Comparison of ENCODE assay signal across 1 cellular context in the genomic region with DNA sequence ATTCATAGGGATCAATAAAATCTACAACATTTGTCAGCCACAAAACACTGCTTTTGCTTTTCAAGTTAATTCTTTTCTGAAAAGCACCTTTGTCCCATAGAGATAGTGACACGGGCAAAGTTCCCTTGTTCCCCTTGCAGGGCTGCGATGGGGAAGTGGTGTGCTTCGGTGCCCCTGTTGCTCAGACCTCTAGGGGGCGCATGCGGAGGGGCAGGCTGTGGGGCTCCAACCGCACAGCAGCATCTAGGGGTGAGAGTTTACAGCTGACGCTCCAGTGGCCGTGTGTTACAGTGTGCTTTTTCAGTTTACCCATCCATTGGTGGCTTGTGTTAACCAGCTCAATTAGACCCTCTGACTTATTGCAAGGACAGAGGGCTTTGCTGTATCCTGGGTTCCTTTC.
TF ChIP-seq lines count a peak whose summit lies in the region.

No MANE protein-coding gene starts in this region.

TF ChIP-seq in HepG2, 621 proteins besides CTCF, POLR2A, EP300 and RAD21 (continued from another document and continues in another):
- TF ChIP-seq, protein P1, sequence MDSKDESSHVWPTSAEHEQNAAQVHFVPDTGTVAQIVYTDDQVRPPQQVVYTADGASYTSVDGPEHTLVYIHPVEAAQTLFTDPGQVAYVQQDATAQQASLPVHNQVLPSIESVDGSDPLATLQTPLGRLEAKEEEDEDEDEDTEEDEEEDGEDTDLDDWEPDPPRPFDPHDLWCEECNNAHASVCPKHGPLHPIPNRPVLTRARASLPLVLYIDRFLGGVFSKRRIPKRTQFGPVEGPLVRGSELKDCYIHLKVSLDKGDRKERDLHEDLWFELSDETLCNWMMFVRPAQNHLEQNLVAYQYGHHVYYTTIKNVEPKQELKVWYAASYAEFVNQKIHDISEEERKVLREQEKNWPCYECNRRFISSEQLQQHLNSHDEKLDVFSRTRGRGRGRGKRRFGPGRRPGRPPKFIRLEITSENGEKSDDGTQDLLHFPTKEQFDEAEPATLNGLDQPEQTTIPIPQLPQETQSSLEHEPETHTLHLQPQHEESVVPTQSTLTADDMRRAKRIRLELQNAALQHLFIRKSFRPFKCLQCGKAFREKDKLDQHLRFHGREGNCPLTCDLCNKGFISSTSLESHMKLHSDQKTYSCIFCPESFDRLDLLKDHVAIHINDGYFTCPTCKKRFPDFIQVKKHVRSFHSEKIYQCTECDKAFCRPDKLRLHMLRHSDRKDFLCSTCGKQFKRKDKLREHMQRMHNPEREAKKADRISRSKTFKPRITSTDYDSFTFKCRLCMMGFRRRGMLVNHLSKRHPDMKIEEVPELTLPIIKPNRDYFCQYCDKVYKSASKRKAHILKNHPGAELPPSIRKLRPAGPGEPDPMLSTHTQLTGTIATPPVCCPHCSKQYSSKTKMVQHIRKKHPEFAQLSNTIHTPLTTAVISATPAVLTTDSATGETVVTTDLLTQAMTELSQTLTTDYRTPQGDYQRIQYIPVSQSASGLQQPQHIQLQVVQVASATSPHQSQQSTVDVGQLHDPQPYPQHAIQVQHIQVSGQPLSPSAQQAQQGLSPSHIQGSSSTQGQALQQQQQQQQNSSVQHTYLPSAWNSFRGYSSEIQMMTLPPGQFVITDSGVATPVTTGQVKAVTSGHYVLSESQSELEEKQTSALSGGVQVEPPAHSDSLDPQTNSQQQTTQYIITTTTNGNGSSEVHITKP (CRISPR knock-in tag; IDR thresholded peaks at IDR 0.05; ENCODE audit: low read depth): no peak
- TF ChIP-seq PHF21A (CRISPR knock-in tag; IDR thresholded peaks at IDR 0.05) (no peak), ZNF350 (CRISPR knock-in tag; IDR thresholded peaks at IDR 0.05; ENCODE audit: borderline replicate concordance, low read depth) (no peak), KLF13 (CRISPR knock-in tag; IDR thresholded peaks at IDR 0.05) (no peak), ZNF619 (CRISPR knock-in tag; IDR thresholded peaks at IDR 0.05) (0 out of 2 replicates have a peak, but pooled peaks have one; percentile 70), RXRA (CRISPR knock-in tag; IDR thresholded peaks at IDR 0.05) (0 out of 2 replicates have a peak, but pooled peaks have one; percentile 20), ZFP82 (CRISPR knock-in tag; IDR thresholded peaks at IDR 0.05; ENCODE audit: borderline replicate concordance) (no peak), CAMTA2 (CRISPR knock-in tag; IDR thresholded peaks at IDR 0.05; ENCODE audit: borderline replicate concordance) (no peak), NBN (conservative IDR thresholded peaks at IDR 0.05) (no peak), SP5 (CRISPR knock-in tag; IDR thresholded peaks at IDR 0.05; ENCODE audit: borderline replicate concordance, low read depth) (no peak), ARNT (IDR thresholded peaks at IDR 0.05) (no peak), FOXC1 (CRISPR knock-in tag; IDR thresholded peaks at IDR 0.05; ENCODE audit: borderline replicate concordance) (no peak), BRCA1 (CRISPR knock-in tag; IDR thresholded peaks at IDR 0.05) (no peak), ZNF251 (CRISPR knock-in tag; IDR thresholded peaks at IDR 0.05) (no peak), GABPB1 (CRISPR knock-in tag; IDR thresholded peaks at IDR 0.05) (no peak), TCF12 (IDR thresholded peaks at IDR 0.05) (no peak), TCF12 (CRISPR knock-in tag; IDR thresholded peaks at IDR 0.05) (no peak), JUN (CRISPR knock-in tag; IDR thresholded peaks at IDR 0.05) (no peak), ZNF3 (CRISPR knock-in tag; IDR thresholded peaks at IDR 0.05) (no peak), IRF2 (CRISPR knock-in tag; IDR thresholded peaks at IDR 0.05) (0 out of 2 replicates have a peak, but pooled peaks have one; percentile 22), ZNF577 (CRISPR knock-in tag; IDR thresholded peaks at IDR 0.05; ENCODE audit: borderline replicate concordance, low read depth) (no peak), MED8 (CRISPR knock-in tag; IDR thresholded peaks at IDR 0.05; ENCODE audit: insufficient replicate concordance) (no peak), ZNF720 (CRISPR knock-in tag; IDR thresholded peaks at IDR 0.05) (no peak), TRIM24 (CRISPR knock-in tag; IDR thresholded peaks at IDR 0.05) (no peak), KDM4B (CRISPR knock-in tag; IDR thresholded peaks at IDR 0.05) (no peak), ZNF441 (CRISPR knock-in tag; IDR thresholded peaks at IDR 0.05; ENCODE audit: borderline replicate concordance) (no peak), TMF1 (CRISPR knock-in tag; IDR thresholded peaks at IDR 0.05; ENCODE audit: low read depth) (0 out of 2 replicates have a peak, but pooled peaks have one; percentile 57), ZBTB7B (CRISPR knock-in tag; IDR thresholded peaks at IDR 0.05) (peak; percentile 38; the same call in 1 of the 2 replicates), ZNF451 (CRISPR knock-in tag; IDR thresholded peaks at IDR 0.05) (no peak), ARHGAP35 (CRISPR knock-in tag; IDR thresholded peaks at IDR 0.05; ENCODE audit: borderline replicate concordance) (no peak), BHLHE40 (IDR thresholded peaks at IDR 0.05; ENCODE audit: low read length) (no peak), RFX5 (IDR thresholded peaks at IDR 0.05; ENCODE audit: low read depth, low read length) (peak; percentile 49; the same call in 1 of the 2 replicates), NCOR1 (IDR thresholded peaks at IDR 0.05; ENCODE audit: borderline replicate concordance, low read length) (no peak), CHD4 (IDR thresholded peaks at IDR 0.05; ENCODE audit: borderline replicate concordance, low read length) (no peak), ZC3H4 (CRISPR knock-in tag; IDR thresholded peaks at IDR 0.05; ENCODE audit: borderline replicate concordance) (no peak), SOX5 (CRISPR knock-in tag; IDR thresholded peaks at IDR 0.05; ENCODE audit: borderline replicate concordance) (0 out of 2 replicates have a peak, but pooled peaks have one; percentile 23), SSRP1 (CRISPR knock-in tag; IDR thresholded peaks at IDR 0.05) (no peak), NCOA5 (CRISPR knock-in tag; IDR thresholded peaks at IDR 0.05) (no peak), ZNF160 (CRISPR knock-in tag; IDR thresholded peaks at IDR 0.05) (no peak)
- TF ChIP-seq, protein P2, sequence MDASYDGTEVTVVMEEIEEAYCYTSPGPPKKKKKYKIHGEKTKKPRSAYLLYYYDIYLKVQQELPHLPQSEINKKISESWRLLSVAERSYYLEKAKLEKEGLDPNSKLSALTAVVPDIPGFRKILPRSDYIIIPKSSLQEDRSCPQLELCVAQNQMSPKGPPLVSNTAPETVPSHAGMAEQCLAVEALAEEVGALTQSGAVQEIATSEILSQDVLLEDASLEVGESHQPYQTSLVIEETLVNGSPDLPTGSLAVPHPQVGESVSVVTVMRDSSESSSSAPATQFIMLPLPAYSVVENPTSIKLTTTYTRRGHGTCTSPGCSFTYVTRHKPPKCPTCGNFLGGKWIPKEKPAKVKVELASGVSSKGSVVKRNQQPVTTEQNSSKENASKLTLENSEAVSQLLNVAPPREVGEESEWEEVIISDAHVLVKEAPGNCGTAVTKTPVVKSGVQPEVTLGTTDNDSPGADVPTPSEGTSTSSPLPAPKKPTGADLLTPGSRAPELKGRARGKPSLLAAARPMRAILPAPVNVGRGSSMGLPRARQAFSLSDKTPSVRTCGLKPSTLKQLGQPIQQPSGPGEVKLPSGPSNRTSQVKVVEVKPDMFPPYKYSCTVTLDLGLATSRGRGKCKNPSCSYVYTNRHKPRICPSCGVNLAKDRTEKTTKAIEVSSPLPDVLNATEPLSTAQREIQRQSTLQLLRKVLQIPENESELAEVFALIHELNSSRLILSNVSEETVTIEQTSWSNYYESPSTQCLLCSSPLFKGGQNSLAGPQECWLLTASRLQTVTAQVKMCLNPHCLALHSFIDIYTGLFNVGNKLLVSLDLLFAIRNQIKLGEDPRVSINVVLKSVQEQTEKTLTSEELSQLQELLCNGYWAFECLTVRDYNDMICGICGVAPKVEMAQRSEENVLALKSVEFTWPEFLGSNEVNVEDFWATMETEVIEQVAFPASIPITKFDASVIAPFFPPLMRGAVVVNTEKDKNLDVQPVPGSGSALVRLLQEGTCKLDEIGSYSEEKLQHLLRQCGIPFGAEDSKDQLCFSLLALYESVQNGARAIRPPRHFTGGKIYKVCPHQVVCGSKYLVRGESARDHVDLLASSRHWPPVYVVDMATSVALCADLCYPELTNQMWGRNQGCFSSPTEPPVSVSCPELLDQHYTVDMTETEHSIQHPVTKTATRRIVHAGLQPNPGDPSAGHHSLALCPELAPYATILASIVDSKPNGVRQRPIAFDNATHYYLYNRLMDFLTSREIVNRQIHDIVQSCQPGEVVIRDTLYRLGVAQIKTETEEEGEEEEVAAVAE (CRISPR knock-in tag; IDR thresholded peaks at IDR 0.05; ENCODE audit: borderline replicate concordance): no peak
- TF ChIP-seq, protein P3, sequence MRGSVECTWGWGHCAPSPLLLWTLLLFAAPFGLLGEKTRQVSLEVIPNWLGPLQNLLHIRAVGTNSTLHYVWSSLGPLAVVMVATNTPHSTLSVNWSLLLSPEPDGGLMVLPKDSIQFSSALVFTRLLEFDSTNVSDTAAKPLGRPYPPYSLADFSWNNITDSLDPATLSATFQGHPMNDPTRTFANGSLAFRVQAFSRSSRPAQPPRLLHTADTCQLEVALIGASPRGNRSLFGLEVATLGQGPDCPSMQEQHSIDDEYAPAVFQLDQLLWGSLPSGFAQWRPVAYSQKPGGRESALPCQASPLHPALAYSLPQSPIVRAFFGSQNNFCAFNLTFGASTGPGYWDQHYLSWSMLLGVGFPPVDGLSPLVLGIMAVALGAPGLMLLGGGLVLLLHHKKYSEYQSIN (CRISPR knock-in tag; IDR thresholded peaks at IDR 0.05; ENCODE audit: borderline replicate concordance): no peak
- TF ChIP-seq, protein P4, sequence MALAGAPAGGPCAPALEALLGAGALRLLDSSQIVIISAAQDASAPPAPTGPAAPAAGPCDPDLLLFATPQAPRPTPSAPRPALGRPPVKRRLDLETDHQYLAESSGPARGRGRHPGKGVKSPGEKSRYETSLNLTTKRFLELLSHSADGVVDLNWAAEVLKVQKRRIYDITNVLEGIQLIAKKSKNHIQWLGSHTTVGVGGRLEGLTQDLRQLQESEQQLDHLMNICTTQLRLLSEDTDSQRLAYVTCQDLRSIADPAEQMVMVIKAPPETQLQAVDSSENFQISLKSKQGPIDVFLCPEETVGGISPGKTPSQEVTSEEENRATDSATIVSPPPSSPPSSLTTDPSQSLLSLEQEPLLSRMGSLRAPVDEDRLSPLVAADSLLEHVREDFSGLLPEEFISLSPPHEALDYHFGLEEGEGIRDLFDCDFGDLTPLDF (CRISPR knock-in tag; IDR thresholded peaks at IDR 0.05): no peak
- TF ChIP-seq, protein P5, sequence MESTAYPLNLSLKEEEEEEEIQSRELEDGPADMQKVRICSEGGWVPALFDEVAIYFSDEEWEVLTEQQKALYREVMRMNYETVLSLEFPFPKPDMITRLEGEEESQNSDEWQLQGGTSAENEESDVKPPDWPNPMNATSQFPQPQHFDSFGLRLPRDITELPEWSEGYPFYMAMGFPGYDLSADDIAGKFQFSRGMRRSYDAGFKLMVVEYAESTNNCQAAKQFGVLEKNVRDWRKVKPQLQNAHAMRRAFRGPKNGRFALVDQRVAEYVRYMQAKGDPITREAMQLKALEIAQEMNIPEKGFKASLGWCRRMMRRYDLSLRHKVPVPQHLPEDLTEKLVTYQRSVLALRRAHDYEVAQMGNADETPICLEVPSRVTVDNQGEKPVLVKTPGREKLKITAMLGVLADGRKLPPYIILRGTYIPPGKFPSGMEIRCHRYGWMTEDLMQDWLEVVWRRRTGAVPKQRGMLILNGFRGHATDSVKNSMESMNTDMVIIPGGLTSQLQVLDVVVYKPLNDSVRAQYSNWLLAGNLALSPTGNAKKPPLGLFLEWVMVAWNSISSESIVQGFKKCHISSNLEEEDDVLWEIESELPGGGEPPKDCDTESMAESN (CRISPR knock-in tag; conservative IDR thresholded peaks at IDR 0.05): no peak
- TF ChIP-seq, protein P6, sequence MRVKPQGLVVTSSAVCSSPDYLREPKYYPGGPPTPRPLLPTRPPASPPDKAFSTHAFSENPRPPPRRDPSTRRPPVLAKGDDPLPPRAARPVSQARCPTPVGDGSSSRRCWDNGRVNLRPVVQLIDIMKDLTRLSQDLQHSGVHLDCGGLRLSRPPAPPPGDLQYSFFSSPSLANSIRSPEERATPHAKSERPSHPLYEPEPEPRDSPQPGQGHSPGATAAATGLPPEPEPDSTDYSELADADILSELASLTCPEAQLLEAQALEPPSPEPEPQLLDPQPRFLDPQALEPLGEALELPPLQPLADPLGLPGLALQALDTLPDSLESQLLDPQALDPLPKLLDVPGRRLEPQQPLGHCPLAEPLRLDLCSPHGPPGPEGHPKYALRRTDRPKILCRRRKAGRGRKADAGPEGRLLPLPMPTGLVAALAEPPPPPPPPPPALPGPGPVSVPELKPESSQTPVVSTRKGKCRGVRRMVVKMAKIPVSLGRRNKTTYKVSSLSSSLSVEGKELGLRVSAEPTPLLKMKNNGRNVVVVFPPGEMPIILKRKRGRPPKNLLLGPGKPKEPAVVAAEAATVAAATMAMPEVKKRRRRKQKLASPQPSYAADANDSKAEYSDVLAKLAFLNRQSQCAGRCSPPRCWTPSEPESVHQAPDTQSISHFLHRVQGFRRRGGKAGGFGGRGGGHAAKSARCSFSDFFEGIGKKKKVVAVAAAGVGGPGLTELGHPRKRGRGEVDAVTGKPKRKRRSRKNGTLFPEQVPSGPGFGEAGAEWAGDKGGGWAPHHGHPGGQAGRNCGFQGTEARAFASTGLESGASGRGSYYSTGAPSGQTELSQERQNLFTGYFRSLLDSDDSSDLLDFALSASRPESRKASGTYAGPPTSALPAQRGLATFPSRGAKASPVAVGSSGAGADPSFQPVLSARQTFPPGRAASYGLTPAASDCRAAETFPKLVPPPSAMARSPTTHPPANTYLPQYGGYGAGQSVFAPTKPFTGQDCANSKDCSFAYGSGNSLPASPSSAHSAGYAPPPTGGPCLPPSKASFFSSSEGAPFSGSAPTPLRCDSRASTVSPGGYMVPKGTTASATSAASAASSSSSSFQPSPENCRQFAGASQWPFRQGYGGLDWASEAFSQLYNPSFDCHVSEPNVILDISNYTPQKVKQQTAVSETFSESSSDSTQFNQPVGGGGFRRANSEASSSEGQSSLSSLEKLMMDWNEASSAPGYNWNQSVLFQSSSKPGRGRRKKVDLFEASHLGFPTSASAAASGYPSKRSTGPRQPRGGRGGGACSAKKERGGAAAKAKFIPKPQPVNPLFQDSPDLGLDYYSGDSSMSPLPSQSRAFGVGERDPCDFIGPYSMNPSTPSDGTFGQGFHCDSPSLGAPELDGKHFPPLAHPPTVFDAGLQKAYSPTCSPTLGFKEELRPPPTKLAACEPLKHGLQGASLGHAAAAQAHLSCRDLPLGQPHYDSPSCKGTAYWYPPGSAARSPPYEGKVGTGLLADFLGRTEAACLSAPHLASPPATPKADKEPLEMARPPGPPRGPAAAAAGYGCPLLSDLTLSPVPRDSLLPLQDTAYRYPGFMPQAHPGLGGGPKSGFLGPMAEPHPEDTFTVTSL (CRISPR knock-in tag; IDR thresholded peaks at IDR 0.05; ENCODE audit: borderline replicate concordance): no peak
- TF ChIP-seq, protein P7, sequence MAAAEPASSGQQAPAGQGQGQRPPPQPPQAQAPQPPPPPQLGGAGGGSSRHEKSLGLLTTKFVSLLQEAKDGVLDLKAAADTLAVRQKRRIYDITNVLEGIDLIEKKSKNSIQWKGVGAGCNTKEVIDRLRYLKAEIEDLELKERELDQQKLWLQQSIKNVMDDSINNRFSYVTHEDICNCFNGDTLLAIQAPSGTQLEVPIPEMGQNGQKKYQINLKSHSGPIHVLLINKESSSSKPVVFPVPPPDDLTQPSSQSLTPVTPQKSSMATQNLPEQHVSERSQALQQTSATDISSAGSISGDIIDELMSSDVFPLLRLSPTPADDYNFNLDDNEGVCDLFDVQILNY (CRISPR knock-in tag; conservative IDR thresholded peaks at IDR 0.05): no peak
